10 cellular contexts compared by ENCODE assay signal in genomic region chr13:46665243-46665629, GRCh38.
DNase-seq lines count a peak whose midpoint lies in the region; ATAC-seq and TF ChIP-seq lines count a peak whose summit lies in the region.
"Had no signal": no experiment of that assay in that cellular context is flagged by ENCODE, and none has a peak within 500 bp of the region (broad histone marks: within the 10 kb centered on the region; RNA-seq: fewer than 3 reads in every experiment).

No MANE protein-coding gene starts in this region.

- TF ChIP-seq POLR2A in stomach (IDR thresholded peaks at IDR 0.05) = no peak

- peaks cover 61% of the 10 kb centered on the region for H3K79me2 ChIP-seq in hepatocyte

- H3K27ac ChIP-seq in hepatocyte (peak overlapping the region; percentile 85), stomach (peak overlapping the region; percentile 64 to 88 (median 79))
- H3K27ac ChIP-seq: upper lobe of right lung had no signal

- no peaks in the 10 kb centered on the region for H3K9me2 ChIP-seq in hepatocyte (replicated peaks; ENCODE audit: insufficient read depth)

- H3K4me3 Mint-ChIP-seq in activated CD4-positive, alpha-beta T cell treated with anti-CD3 and anti-CD28 coated beads, Interleukin-2, amount 10 ng/mL, durations not matched to agents 7 days and 5 days = peak overlapping the region; percentile 1
- peak overlapping the region; percentile 66 for H3K4me3 Mint-ChIP-seq in T-helper 17 cell

- H3K4me1 ChIP-seq in hepatocyte (ENCODE audit: insufficient read depth) = peaks cover 45% of the 10 kb centered on the region
- H3K4me1 ChIP-seq in stomach = peaks cover 62 to 97% (median 82%) of the 10 kb centered on the region in 4 donors

- peak overlapping the region; percentile 65 for H3K4me2 ChIP-seq in hepatocyte

- no peak for DNase-seq in activated CD4-positive, alpha-beta T cell treated with anti-CD3 and anti-CD28 coated beads, Interleukin-2, amount 10 ng/mL, durations not matched to agents 7 days and 5 days
- DNase-seq in activated CD4-positive, alpha-beta T cell treated with anti-CD3 and anti-CD28 coated beads, Interleukin-2, amount 50 U/mL, for 4 hours = no peak
- DNase-seq in T-helper 17 cell (no peak), hepatocyte (ENCODE audit: low spot score) (no peak), stomach (no peak), inferior parietal cortex (ENCODE audit: extremely low spot score) (no peak), NCI-H748 treated with DMSO at 0.1 percent for 48 hours (lab: John Stamatoyannopoulos, UW) (no peak), HuH-7.5 (ENCODE audit: low spot score) (no peak)
- DNase-seq: mammary epithelial cell, upper lobe of right lung had no signal

- H3K36me3 Mint-ChIP-seq in activated CD4-positive, alpha-beta T cell treated with anti-CD3 and anti-CD28 coated beads, Interleukin-2, amount 10 ng/mL, durations not matched to agents 7 days and 5 days (ENCODE audit: low read depth) = peaks cover 16% of the 10 kb centered on the region
- peaks cover 2% of the 10 kb centered on the region for H3K36me3 Mint-ChIP-seq in T-helper 17 cell (ENCODE audit: low read depth)

- no peaks in the 10 kb centered on the region for H3K9me3 Mint-ChIP-seq in activated CD4-positive, alpha-beta T cell treated with anti-CD3 and anti-CD28 coated beads, Interleukin-2, amount 10 ng/mL, durations not matched to agents 7 days and 5 days

- no peak for TF ChIP-seq EP300 in stomach (IDR thresholded peaks at IDR 0.05)

- no peak for TF ChIP-seq CTCF in hepatocyte (IDR thresholded peaks at IDR 0.05; ENCODE audit: poor library complexity)
- no peak for TF ChIP-seq CTCF in stomach (IDR thresholded peaks at IDR 0.05)

- H4K20me1 ChIP-seq in hepatocyte (ENCODE audit: insufficient read depth, poor library complexity, severe bottlenecking) = no peaks in the 10 kb centered on the region

- intact Hi-C loops in stomach (cut with DNase I; ENCODE audit: low total_unique reads) = no loop called here

- peaks cover 62% of the 10 kb centered on the region for H3K4me1 Mint-ChIP-seq in activated CD4-positive, alpha-beta T cell treated with anti-CD3 and anti-CD28 coated beads, Interleukin-2, amount 10 ng/mL, durations not matched to agents 7 days and 5 days
- H3K4me1 Mint-ChIP-seq in T-helper 17 cell = peaks cover 41% of the 10 kb centered on the region

- no peaks in the 10 kb centered on the region for H3K27me3 Mint-ChIP-seq in activated CD4-positive, alpha-beta T cell treated with anti-CD3 and anti-CD28 coated beads, Interleukin-2, amount 10 ng/mL, durations not matched to agents 7 days and 5 days
- H3K27me3 Mint-ChIP-seq in T-helper 17 cell = no peaks in the 10 kb centered on the region

- no peak overlapping the region for H3K4me3 ChIP-seq in hepatocyte
- H3K4me3 ChIP-seq in stomach = no peak overlapping the region
- H3K4me3 ChIP-seq: upper lobe of right lung had no signal

- ATAC-seq in T-helper 17 cell = no peak
- ATAC-seq: upper lobe of right lung had no signal

- no peaks in the 10 kb centered on the region for H3K36me3 ChIP-seq in hepatocyte (replicated peaks; ENCODE audit: insufficient read depth, low read depth)
- peaks cover 0 to 7% (median 6%) of the 10 kb centered on the region in 4 donors for H3K36me3 ChIP-seq in stomach

- H3K27ac Mint-ChIP-seq in activated CD4-positive, alpha-beta T cell treated with anti-CD3 and anti-CD28 coated beads, Interleukin-2, amount 10 ng/mL, durations not matched to agents 7 days and 5 days = peak overlapping the region; percentile 77
- peak overlapping the region; percentile 90 for H3K27ac Mint-ChIP-seq in T-helper 17 cell

- H2AFZ ChIP-seq in hepatocyte = peak overlapping the region; percentile 7

- POLR2A ChIA-PET in activated CD4-positive, alpha-beta T cell treated with anti-CD3 and anti-CD28 coated beads, Interleukin-2, amount 10 ng/mL, durations not matched to agents 7 days and 5 days (lab: Charles Lee) = interaction anchor here (0.7 kb wide), 1 partner anchor 150 kb away, joined by 3 read pairs; no protein-coding TSS in a partner anchor

- CTCF ChIA-PET in activated CD4-positive, alpha-beta T cell treated with anti-CD3 and anti-CD28 coated beads, Interleukin-2, amount 10 ng/mL, durations not matched to agents 7 days and 5 days (lab: Charles Lee) = interaction anchor here (1.9 kb wide), 1 partner anchor 10 kb away, joined by 7 read pairs; no protein-coding TSS in a partner anchor

- H3K27me3 ChIP-seq in hepatocyte (no peaks in the 10 kb centered on the region), stomach (no peaks in the 10 kb centered on the region)
- H3K27me3 ChIP-seq: upper lobe of right lung had no signal

- no peaks in the 10 kb centered on the region for H3K9me3 ChIP-seq in T-helper 17 cell (ENCODE audit: control insufficient read depth, low read length, poor library complexity, severe bottlenecking)
- no peaks in the 10 kb centered on the region for H3K9me3 ChIP-seq in hepatocyte (ENCODE audit: low read depth)
- no peaks in the 10 kb centered on the region for H3K9me3 ChIP-seq in stomach
- H3K9me3 ChIP-seq: upper lobe of right lung had no signal
